Comparison of ENCODE assay signal across 1 cellular context in the genomic region with DNA sequence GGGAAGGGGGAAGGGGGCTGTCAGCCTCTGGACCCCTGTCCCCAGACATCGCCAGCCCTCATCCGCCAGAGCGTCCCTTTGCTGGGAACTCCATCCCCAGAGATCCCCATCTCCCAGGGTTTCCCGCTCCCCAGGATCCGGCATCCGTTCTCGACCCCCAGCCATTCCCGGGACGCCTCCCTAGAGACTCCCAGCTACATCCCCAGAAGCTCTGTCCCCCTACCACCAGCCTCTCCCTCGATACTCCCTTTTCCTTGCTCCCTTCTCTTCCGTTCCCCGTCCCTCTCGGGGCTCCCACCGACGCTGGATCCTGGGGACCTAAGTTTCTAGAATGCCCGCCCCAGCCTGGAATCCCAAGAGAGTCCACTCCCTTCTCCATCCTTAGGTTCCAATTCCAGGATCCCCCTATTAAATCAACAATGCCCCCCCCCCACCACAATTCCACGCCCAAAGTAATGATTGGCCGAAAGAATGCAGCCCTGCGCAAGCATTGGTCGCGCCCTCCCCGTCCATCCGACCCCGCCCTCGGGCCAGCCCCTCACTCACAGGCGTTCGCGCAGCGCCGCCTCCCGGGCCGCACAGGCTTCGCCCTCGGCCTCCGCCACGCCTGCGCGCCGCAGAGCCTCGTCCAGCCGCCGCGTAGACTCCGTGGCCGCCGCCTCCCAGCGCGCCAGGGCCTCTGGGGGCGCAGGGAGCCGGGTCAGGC.
TF ChIP-seq lines count a peak whose summit lies in the region.

No MANE protein-coding gene starts in this region.

TF ChIP-seq in HepG2, 621 proteins besides CTCF, POLR2A, EP300 and RAD21 (continued from another document and continues in another):
- TF ChIP-seq, protein P1, sequence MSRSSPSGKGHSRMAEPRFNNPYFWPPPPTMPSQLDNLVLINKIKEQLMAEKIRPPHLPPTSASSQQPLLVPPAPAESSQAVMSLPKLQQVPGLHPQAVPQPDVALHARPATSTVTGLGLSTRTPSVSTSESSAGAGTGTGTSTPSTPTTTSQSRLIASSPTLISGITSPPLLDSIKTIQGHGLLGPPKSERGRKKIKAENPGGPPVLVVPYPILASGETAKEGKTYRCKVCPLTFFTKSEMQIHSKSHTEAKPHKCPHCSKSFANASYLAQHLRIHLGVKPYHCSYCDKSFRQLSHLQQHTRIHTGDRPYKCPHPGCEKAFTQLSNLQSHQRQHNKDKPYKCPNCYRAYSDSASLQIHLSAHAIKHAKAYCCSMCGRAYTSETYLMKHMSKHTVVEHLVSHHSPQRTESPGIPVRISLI (CRISPR knock-in tag; IDR thresholded peaks at IDR 0.05; ENCODE audit: borderline replicate concordance): no peak
- TF ChIP-seq XRCC5 (optimal IDR thresholded peaks at IDR 0.05; ENCODE audit: low read length): peak; percentile 57
- TF ChIP-seq ETV5 (CRISPR knock-in tag; IDR thresholded peaks at IDR 0.05; ENCODE audit: borderline replicate concordance): 0 out of 2 replicates have a peak, but pooled peaks have one; percentile 15
- TF ChIP-seq, protein P2, sequence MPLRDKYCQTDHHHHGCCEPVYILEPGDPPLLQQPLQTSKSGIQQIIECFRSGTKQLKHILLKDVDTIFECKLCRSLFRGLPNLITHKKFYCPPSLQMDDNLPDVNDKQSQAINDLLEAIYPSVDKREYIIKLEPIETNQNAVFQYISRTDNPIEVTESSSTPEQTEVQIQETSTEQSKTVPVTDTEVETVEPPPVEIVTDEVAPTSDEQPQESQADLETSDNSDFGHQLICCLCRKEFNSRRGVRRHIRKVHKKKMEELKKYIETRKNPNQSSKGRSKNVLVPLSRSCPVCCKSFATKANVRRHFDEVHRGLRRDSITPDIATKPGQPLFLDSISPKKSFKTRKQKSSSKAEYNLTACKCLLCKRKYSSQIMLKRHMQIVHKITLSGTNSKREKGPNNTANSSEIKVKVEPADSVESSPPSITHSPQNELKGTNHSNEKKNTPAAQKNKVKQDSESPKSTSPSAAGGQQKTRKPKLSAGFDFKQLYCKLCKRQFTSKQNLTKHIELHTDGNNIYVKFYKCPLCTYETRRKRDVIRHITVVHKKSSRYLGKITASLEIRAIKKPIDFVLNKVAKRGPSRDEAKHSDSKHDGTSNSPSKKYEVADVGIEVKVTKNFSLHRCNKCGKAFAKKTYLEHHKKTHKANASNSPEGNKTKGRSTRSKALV (CRISPR knock-in tag; IDR thresholded peaks at IDR 0.05): 0 out of 2 replicates have a peak, but pooled peaks have one; percentile 36
- peak; percentile 15; the same call in 1 of the 2 replicates for TF ChIP-seq FOXA3 (CRISPR knock-in tag; IDR thresholded peaks at IDR 0.05)
- TF ChIP-seq HDAC2 (CRISPR knock-in tag; IDR thresholded peaks at IDR 0.05): 0 out of 2 replicates have a peak, but pooled peaks have one; percentile 7
- TF ChIP-seq NRL (CRISPR knock-in tag; IDR thresholded peaks at IDR 0.05; ENCODE audit: borderline replicate concordance): no peak
- TF ChIP-seq RELA (CRISPR knock-in tag; IDR thresholded peaks at IDR 0.05): no peak
- no peak for TF ChIP-seq SRY (CRISPR knock-in tag; IDR thresholded peaks at IDR 0.05)
- TF ChIP-seq ZNF570 (CRISPR knock-in tag; IDR thresholded peaks at IDR 0.05; ENCODE audit: borderline replicate concordance): no peak
- peak; percentile 59; the same call in 1 of the 2 replicates for TF ChIP-seq ZSCAN21 (CRISPR knock-in tag; IDR thresholded peaks at IDR 0.05; ENCODE audit: borderline replicate concordance)
- TF ChIP-seq, protein P3, sequence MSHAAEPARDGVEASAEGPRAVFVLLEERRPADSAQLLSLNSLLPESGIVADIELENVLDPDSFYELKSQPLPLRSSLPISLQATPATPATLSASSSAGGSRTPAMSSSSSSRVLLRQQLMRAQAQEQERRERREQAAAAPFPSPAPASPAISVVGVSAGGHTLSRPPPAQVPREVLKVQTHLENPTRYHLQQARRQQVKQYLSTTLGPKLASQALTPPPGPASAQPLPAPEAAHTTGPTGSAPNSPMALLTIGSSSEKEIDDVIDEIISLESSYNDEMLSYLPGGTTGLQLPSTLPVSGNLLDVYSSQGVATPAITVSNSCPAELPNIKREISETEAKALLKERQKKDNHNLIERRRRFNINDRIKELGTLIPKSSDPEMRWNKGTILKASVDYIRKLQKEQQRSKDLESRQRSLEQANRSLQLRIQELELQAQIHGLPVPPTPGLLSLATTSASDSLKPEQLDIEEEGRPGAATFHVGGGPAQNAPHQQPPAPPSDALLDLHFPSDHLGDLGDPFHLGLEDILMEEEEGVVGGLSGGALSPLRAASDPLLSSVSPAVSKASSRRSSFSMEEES (CRISPR knock-in tag; IDR thresholded peaks at IDR 0.05): no peak
- no peak for TF ChIP-seq SP1 (IDR thresholded peaks at IDR 0.05)
- peak; percentile 77 for TF ChIP-seq SP1 (CRISPR knock-in tag; IDR thresholded peaks at IDR 0.05)
- TF ChIP-seq HNRNPL (IDR thresholded peaks at IDR 0.05; ENCODE audit: low read depth, low read length): no peak
- no peak for TF ChIP-seq GZF1 (CRISPR knock-in tag; IDR thresholded peaks at IDR 0.05)
- TF ChIP-seq, protein P4, sequence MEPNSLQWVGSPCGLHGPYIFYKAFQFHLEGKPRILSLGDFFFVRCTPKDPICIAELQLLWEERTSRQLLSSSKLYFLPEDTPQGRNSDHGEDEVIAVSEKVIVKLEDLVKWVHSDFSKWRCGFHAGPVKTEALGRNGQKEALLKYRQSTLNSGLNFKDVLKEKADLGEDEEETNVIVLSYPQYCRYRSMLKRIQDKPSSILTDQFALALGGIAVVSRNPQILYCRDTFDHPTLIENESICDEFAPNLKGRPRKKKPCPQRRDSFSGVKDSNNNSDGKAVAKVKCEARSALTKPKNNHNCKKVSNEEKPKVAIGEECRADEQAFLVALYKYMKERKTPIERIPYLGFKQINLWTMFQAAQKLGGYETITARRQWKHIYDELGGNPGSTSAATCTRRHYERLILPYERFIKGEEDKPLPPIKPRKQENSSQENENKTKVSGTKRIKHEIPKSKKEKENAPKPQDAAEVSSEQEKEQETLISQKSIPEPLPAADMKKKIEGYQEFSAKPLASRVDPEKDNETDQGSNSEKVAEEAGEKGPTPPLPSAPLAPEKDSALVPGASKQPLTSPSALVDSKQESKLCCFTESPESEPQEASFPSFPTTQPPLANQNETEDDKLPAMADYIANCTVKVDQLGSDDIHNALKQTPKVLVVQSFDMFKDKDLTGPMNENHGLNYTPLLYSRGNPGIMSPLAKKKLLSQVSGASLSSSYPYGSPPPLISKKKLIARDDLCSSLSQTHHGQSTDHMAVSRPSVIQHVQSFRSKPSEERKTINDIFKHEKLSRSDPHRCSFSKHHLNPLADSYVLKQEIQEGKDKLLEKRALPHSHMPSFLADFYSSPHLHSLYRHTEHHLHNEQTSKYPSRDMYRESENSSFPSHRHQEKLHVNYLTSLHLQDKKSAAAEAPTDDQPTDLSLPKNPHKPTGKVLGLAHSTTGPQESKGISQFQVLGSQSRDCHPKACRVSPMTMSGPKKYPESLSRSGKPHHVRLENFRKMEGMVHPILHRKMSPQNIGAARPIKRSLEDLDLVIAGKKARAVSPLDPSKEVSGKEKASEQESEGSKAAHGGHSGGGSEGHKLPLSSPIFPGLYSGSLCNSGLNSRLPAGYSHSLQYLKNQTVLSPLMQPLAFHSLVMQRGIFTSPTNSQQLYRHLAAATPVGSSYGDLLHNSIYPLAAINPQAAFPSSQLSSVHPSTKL (CRISPR knock-in tag; IDR thresholded peaks at IDR 0.05): peak; percentile 43; the same call in 1 of the 2 replicates
- no peak for TF ChIP-seq TEAD2 (CRISPR knock-in tag; IDR thresholded peaks at IDR 0.05)
- no peak for TF ChIP-seq PCBP2 (optimal IDR thresholded peaks at IDR 0.05; ENCODE audit: low read depth, low read length, poor library complexity, severe bottlenecking)
- 0 out of 2 replicates have a peak, but pooled peaks have one; percentile 22 for TF ChIP-seq ERF (CRISPR knock-in tag; IDR thresholded peaks at IDR 0.05)
- TF ChIP-seq, protein P5, sequence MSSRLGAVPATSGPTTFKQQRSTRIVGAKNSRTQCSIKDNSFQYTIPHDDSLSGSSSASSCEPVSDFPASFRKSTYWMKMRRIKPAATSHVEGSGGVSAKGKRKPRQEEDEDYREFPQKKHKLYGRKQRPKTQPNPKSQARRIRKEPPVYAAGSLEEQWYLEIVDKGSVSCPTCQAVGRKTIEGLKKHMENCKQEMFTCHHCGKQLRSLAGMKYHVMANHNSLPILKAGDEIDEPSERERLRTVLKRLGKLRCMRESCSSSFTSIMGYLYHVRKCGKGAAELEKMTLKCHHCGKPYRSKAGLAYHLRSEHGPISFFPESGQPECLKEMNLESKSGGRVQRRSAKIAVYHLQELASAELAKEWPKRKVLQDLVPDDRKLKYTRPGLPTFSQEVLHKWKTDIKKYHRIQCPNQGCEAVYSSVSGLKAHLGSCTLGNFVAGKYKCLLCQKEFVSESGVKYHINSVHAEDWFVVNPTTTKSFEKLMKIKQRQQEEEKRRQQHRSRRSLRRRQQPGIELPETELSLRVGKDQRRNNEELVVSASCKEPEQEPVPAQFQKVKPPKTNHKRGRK (CRISPR knock-in tag; IDR thresholded peaks at IDR 0.05): no peak
- TF ChIP-seq EEA1 (CRISPR knock-in tag; IDR thresholded peaks at IDR 0.05; ENCODE audit: borderline replicate concordance): 0 out of 2 replicates have a peak, but pooled peaks have one; percentile 37
- 0 out of 2 replicates have a peak, but pooled peaks have one; percentile 54 for TF ChIP-seq DNMT1 (CRISPR knock-in tag; IDR thresholded peaks at IDR 0.05)
- TF ChIP-seq MYC (CRISPR knock-in tag; IDR thresholded peaks at IDR 0.05; ENCODE audit: borderline replicate concordance): peak; percentile 64; the same call in 1 of the 2 replicates
- TF ChIP-seq ZSCAN29 (CRISPR knock-in tag; conservative IDR thresholded peaks at IDR 0.05): peak; percentile 61; the same call in 1 of the 2 replicates
- TF ChIP-seq, protein P6, sequence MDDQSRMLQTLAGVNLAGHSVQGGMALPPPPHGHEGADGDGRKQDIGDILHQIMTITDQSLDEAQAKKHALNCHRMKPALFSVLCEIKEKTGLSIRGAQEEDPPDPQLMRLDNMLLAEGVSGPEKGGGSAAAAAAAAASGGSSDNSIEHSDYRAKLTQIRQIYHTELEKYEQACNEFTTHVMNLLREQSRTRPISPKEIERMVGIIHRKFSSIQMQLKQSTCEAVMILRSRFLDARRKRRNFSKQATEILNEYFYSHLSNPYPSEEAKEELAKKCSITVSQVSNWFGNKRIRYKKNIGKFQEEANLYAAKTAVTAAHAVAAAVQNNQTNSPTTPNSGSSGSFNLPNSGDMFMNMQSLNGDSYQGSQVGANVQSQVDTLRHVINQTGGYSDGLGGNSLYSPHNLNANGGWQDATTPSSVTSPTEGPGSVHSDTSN (CRISPR knock-in tag; IDR thresholded peaks at IDR 0.05; ENCODE audit: borderline replicate concordance): no peak
- TF ChIP-seq ZNF143 (CRISPR knock-in tag; IDR thresholded peaks at IDR 0.05): no peak
- TF ChIP-seq, protein P7, sequence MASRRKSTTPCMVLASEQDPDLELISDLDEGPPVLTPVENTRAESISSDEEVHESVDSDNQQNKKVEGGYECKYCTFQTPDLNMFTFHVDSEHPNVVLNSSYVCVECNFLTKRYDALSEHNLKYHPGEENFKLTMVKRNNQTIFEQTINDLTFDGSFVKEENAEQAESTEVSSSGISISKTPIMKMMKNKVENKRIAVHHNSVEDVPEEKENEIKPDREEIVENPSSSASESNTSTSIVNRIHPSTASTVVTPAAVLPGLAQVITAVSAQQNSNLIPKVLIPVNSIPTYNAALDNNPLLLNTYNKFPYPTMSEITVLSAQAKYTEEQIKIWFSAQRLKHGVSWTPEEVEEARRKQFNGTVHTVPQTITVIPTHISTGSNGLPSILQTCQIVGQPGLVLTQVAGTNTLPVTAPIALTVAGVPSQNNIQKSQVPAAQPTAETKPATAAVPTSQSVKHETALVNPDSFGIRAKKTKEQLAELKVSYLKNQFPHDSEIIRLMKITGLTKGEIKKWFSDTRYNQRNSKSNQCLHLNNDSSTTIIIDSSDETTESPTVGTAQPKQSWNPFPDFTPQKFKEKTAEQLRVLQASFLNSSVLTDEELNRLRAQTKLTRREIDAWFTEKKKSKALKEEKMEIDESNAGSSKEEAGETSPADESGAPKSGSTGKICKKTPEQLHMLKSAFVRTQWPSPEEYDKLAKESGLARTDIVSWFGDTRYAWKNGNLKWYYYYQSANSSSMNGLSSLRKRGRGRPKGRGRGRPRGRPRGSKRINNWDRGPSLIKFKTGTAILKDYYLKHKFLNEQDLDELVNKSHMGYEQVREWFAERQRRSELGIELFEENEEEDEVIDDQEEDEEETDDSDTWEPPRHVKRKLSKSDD (CRISPR knock-in tag; IDR thresholded peaks at IDR 0.05; ENCODE audit: low read depth): 0 out of 2 replicates have a peak, but pooled peaks have one; percentile 26
- no peak for TF ChIP-seq EHMT2 (IDR thresholded peaks at IDR 0.05; ENCODE audit: borderline replicate concordance, low read depth, low read length)
- no peak for TF ChIP-seq ARNT (IDR thresholded peaks at IDR 0.05)
- TF ChIP-seq, protein P8, sequence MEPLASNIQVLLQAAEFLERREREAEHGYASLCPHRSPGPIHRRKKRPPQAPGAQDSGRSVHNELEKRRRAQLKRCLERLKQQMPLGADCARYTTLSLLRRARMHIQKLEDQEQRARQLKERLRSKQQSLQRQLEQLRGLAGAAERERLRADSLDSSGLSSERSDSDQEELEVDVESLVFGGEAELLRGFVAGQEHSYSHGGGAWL (CRISPR knock-in tag; IDR thresholded peaks at IDR 0.05): peak; percentile 30; the same call in 1 of the 2 replicates
- 0 out of 2 replicates have a peak, but pooled peaks have one; percentile 26 for TF ChIP-seq ZNF331 (CRISPR knock-in tag; IDR thresholded peaks at IDR 0.05)
- TF ChIP-seq, protein P9, sequence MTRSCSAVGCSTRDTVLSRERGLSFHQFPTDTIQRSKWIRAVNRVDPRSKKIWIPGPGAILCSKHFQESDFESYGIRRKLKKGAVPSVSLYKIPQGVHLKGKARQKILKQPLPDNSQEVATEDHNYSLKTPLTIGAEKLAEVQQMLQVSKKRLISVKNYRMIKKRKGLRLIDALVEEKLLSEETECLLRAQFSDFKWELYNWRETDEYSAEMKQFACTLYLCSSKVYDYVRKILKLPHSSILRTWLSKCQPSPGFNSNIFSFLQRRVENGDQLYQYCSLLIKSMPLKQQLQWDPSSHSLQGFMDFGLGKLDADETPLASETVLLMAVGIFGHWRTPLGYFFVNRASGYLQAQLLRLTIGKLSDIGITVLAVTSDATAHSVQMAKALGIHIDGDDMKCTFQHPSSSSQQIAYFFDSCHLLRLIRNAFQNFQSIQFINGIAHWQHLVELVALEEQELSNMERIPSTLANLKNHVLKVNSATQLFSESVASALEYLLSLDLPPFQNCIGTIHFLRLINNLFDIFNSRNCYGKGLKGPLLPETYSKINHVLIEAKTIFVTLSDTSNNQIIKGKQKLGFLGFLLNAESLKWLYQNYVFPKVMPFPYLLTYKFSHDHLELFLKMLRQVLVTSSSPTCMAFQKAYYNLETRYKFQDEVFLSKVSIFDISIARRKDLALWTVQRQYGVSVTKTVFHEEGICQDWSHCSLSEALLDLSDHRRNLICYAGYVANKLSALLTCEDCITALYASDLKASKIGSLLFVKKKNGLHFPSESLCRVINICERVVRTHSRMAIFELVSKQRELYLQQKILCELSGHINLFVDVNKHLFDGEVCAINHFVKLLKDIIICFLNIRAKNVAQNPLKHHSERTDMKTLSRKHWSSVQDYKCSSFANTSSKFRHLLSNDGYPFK (CRISPR knock-in tag; IDR thresholded peaks at IDR 0.05; ENCODE audit: borderline replicate concordance): no peak
- no peak for TF ChIP-seq ZNF484 (CRISPR knock-in tag; IDR thresholded peaks at IDR 0.05; ENCODE audit: borderline replicate concordance, low read depth)
